ENCODE assay signal across 22 cellular contexts in genomic region chr12:123934016-123934620, GRCh38. TPM values are rescaled to one million over a fixed set of nuclear protein-coding genes. Genes with fewer than 3 reads are reported as not detected.
A peak's percentile ranks its signal among the peaks of the same experiment; 100 is the strongest.
DNase-seq lines count a peak whose midpoint lies in the region; ATAC-seq and TF ChIP-seq lines count a peak whose summit lies in the region.
"Had no signal": no experiment of that assay in that cellular context is flagged by ENCODE, and none has a peak within 500 bp of the region (broad histone marks: within the 10 kb centered on the region; RNA-seq: fewer than 3 reads in every experiment).

No MANE protein-coding gene starts in this region.

- no TSS peak for BruUV-seq in OCI-LY7 (replicated peaks; lab: Mats Ljungman, UMichigan)

- POLR2A ChIA-PET in OCI-LY7 (lab: Charles Lee) = no interaction called here

- no peaks in the 10 kb centered on the region for H3K79me2 ChIP-seq in OCI-LY7 (ENCODE audit: insufficient read depth, low read depth, low read length)

- no peaks in the 10 kb centered on the region for H3K4me1 ChIP-seq in OCI-LY7 (ENCODE audit: insufficient read depth, low read length, poor library complexity, severe bottlenecking)
- H3K4me1 ChIP-seq: HAP-1, Peyer's patch had no signal

- H3K4me3 Mint-ChIP-seq in stimulated activated memory B cell treated with anti-CD40 and anti-IgM and Interleukin-4, amounts not matched to agents 10 μg/mL and 1 μg/mL and 100 μg/mL, for 72 hours = no peak overlapping the region
- H3K4me3 Mint-ChIP-seq in mesothelial cell of epicardium = no peak overlapping the region
- H3K4me3 Mint-ChIP-seq: CD8-positive, alpha-beta T cell; GM23338; IgD-negative memory B cell had no signal

- H3K27ac Mint-ChIP-seq in stimulated activated memory B cell treated with anti-CD40 and anti-IgM and Interleukin-4, amounts not matched to agents 10 μg/mL and 1 μg/mL and 100 μg/mL, for 72 hours = no peak overlapping the region
- H3K27ac Mint-ChIP-seq in mesothelial cell of epicardium = no peak overlapping the region
- H3K27ac Mint-ChIP-seq: CD8-positive, alpha-beta T cell; GM23338; IgD-negative memory B cell had no signal

- H3K9me3 Mint-ChIP-seq in stimulated activated memory B cell treated with anti-CD40 and anti-IgM and Interleukin-4, amounts not matched to agents 10 μg/mL and 1 μg/mL and 100 μg/mL, for 72 hours = no peaks in the 10 kb centered on the region
- H3K9me3 Mint-ChIP-seq in mesothelial cell of epicardium = peaks cover 15% of the 10 kb centered on the region
- H3K9me3 Mint-ChIP-seq: CD8-positive, alpha-beta T cell; GM23338; IgD-negative memory B cell had no signal

- H3K27ac ChIP-seq in KOPT-K1 (ENCODE audit: low read depth, low read length, poor library complexity, severe bottlenecking) (peak overlapping the region; percentile 24), OCI-LY7 (ENCODE audit: low read depth, low read length, poor library complexity, severe bottlenecking) (no peak overlapping the region), substantia nigra (ENCODE audit: low read depth, low read length, poor library complexity, severe bottlenecking) (no peak overlapping the region)
- H3K27ac ChIP-seq: Peyer's patch, SJSA1 had no signal

- H3K9me2 ChIP-seq in OCI-LY7 (ENCODE audit: insufficient read depth, low read length) = no peaks in the 10 kb centered on the region

- peaks cover 29% of the 10 kb centered on the region for H3K4me1 Mint-ChIP-seq in stimulated activated memory B cell treated with anti-CD40 and anti-IgM and Interleukin-4, amounts not matched to agents 10 μg/mL and 1 μg/mL and 100 μg/mL, for 72 hours
- H3K4me1 Mint-ChIP-seq in mesothelial cell of epicardium = peaks cover 13% of the 10 kb centered on the region

- intact Hi-C loops in OCI-LY7 (cut with micrococcal nuclease; ENCODE audit: unreplicated experiment) = no loop called here

- H3K9me3 ChIP-seq in KOPT-K1 (ENCODE audit: insufficient read depth, low read length, poor library complexity, severe bottlenecking) (no peaks in the 10 kb centered on the region), OCI-LY7 (ENCODE audit: low read length) (no peaks in the 10 kb centered on the region)
- H3K9me3 ChIP-seq: HAP-1, Peyer's patch, SJSA1 had no signal

- CTCF ChIA-PET in OCI-LY7 (lab: Charles Lee; ENCODE audit: unreplicated experiment) = no interaction called here

- TF ChIP-seq CTCF in OCI-LY7 (conservative IDR thresholded peaks at IDR 0.05; ENCODE audit: low read length) (no peak), mesothelial cell of epicardium (IDR thresholded peaks at IDR 0.05; ENCODE audit: unreplicated experiment) (no peak)

- H3K27me3 Mint-ChIP-seq in stimulated activated memory B cell treated with anti-CD40 and anti-IgM and Interleukin-4, amounts not matched to agents 10 μg/mL and 1 μg/mL and 100 μg/mL, for 72 hours = peaks cover 11% of the 10 kb centered on the region
- no peaks in the 10 kb centered on the region for H3K27me3 Mint-ChIP-seq in mesothelial cell of epicardium (ENCODE audit: low read depth)
- H3K27me3 Mint-ChIP-seq: IgD-negative memory B cell had no signal

- DNase-seq in OCI-LY7 (ENCODE audit: low spot score) = peak; percentile 16
- peak; percentile 48 for DNase-seq in islet precursor cell
- DNase-seq in substantia nigra (lab: John Stamatoyannopoulos, UW) = no peak
- DNase-seq in mesothelial cell of epicardium (ENCODE audit: low spot score in 2 of 2, unreplicated experiment in 2 of 2) = no peak
- DNase-seq: C1 segment of cervical spinal cord; Calu3; CD8-positive, alpha-beta T cell; DMS153; NCI-H1048; NCI-H1417 treated with DMSO at 0.1 percent for 48 hours; NCI-H1930; NCI-H226; NCI-H510A treated with DMSO at 0.1 percent for 48 hours; NCI-H748 treated with DMSO at 0.1 percent for 48 hours had no signal

- no peak overlapping the region for H2AFZ ChIP-seq in OCI-LY7 (ENCODE audit: low read length)
- H2AFZ ChIP-seq: GM23338 had no signal

- H3K4me3 ChIP-seq in OCI-LY7 (ENCODE audit: low read depth, low read length, poor library complexity, severe bottlenecking) = no peak overlapping the region
- H3K4me3 ChIP-seq: GM23338, HAP-1, Peyer's patch, SJSA1 had no signal

- no peak overlapping the region for H3K4me2 ChIP-seq in OCI-LY7 (ENCODE audit: low read length)
- H3K4me2 ChIP-seq: GM23338 had no signal

- H3K36me3 ChIP-seq in KOPT-K1 (ENCODE audit: insufficient read depth, low read length) = peaks cover 7% of the 10 kb centered on the region; the same call in 1 of the 2 replicates
- H3K36me3 ChIP-seq in OCI-LY7 (ENCODE audit: insufficient read depth, low read length) = no peaks in the 10 kb centered on the region
- H3K36me3 ChIP-seq: HAP-1 had no signal

- H4K20me1 ChIP-seq in OCI-LY7 (ENCODE audit: insufficient read depth, low read length) = no peaks in the 10 kb centered on the region

- peaks cover 19% of the 10 kb centered on the region for H3K36me3 Mint-ChIP-seq in stimulated activated memory B cell treated with anti-CD40 and anti-IgM and Interleukin-4, amounts not matched to agents 10 μg/mL and 1 μg/mL and 100 μg/mL, for 72 hours
- H3K36me3 Mint-ChIP-seq in mesothelial cell of epicardium = peaks cover 42% of the 10 kb centered on the region

- peak; percentile 25 for ATAC-seq in stimulated activated memory B cell treated with anti-CD40 and anti-IgM and Interleukin-4, amounts not matched to agents 10 μg/mL and 1 μg/mL and 100 μg/mL, for 72 hours
- no peak for ATAC-seq in HG03097 (IDR thresholded peaks at IDR 0.05; ENCODE audit: low FRiP score, unreplicated experiment)
- ATAC-seq: CD8-positive, alpha-beta T cell; GM23338 had no signal

RNA-seq across cellular contexts. Expression of gene CCDC92, which starts 38.5 kb away (rescaled TPM):
- total RNA-seq in OCI-LY7 (2014; rRNA removed; shearing (Covaris generic)) = 2.5 and 3.1 TPM in 2 replicates
- total RNA-seq in OCI-LY7 (2022) (10.2 and 12.3 TPM in 2 replicates), mesothelial cell of epicardium (51.9 to 55.1 TPM (median 52.4 TPM) in 3 replicates)

RNA-seq across cellular contexts. Expression of gene ZNF664, which starts 38.9 kb away (rescaled TPM):
- total RNA-seq in OCI-LY7 (2014; rRNA removed; shearing (Covaris generic)) = 45.6 and 60.0 TPM in 2 replicates
- total RNA-seq in OCI-LY7 (2022) (59.8 and 67.1 TPM in 2 replicates), mesothelial cell of epicardium (112 to 122 TPM (median 116 TPM) in 3 replicates)

Comparison
In these comparisons a context has a peak if more than half of its experiments do, and no peak if none do; other contexts are left out.
1. DNase-seq: peak in OCI-LY7 (single experiment) and islet precursor cell (single experiment); none in substantia nigra (0 of 49) and mesothelial cell of epicardium (0 of 2).